Comparison of ENCODE assay signal across 26 cellular contexts in genomic region chr12:28290262-28290661, GRCh38.
"Had no signal": no experiment of that assay in that cellular context is flagged by ENCODE, and none has a peak within 500 bp of the region (broad histone marks: within the 10 kb centered on the region; RNA-seq: fewer than 3 reads in every experiment).

No MANE protein-coding gene starts in this region.

- ATAC-seq: left cardiac atrium; left lung; mucosa of descending colon; natural killer cell treated with Interleukin-12 subunit alpha and Interleukin-12 subunit beta and Interleukin-15 and Interleukin-18, amount 100 ng/mL, for 72 hours; pancreas; right lobe of liver; stimulated activated naive CD8-positive, alpha-beta T cell treated with anti-CD3 and anti-CD28 coated beads, Interleukin-15, amount 100 ng/mL, for 72 hours had no signal

- H3K27me3 ChIP-seq: colonic mucosa, esophagus muscularis mucosa, hepatocyte, left lung, neutrophil, pancreas, right lobe of liver, suprapubic skin, vagina had no signal

- DNase-seq: colonic mucosa; effector CD8-positive, alpha-beta T cell; endodermal cell; head of caudate nucleus; left cardiac atrium; left lung; mesenchymal stem cell; mucosa of descending colon; naive B cell; pancreas; retina; right lobe of liver; small intestine; stimulated activated CD4-positive, alpha-beta T cell treated with anti-CD3 and anti-CD28 coated beads, Interleukin-15, amount 100 ng/mL, for 24 hours; stimulated activated CD4-positive, alpha-beta T cell treated with anti-CD3 and anti-CD28 coated beads, Interleukin-2, amount 100 ng/mL, for 48 hours; stimulated activated naive CD4-positive, alpha-beta T cell; stimulated activated naive CD8-positive, alpha-beta T cell treated with anti-CD3 and anti-CD28 coated beads, Interleukin-15, amount 100 ng/mL, for 72 hours; trophoblast cell had no signal

- H3K9me3 ChIP-seq: colonic mucosa, neutrophil, pancreas had no signal

- H3K79me2 ChIP-seq: hepatocyte had no signal

- H3K4me2 ChIP-seq: hepatocyte had no signal

- H3K4me1 ChIP-seq: colonic mucosa, esophagus muscularis mucosa, left lung, pancreas, right lobe of liver, suprapubic skin, vagina had no signal

- H2AFZ ChIP-seq: hepatocyte had no signal

- H3K27ac ChIP-seq: colonic mucosa, epithelial cell of prostate, esophagus muscularis mucosa, hepatocyte, left lung, neutrophil, pancreas, right lobe of liver, suprapubic skin, vagina had no signal

- H3K36me3 ChIP-seq: colonic mucosa, esophagus muscularis mucosa, left lung, neutrophil, pancreas, right lobe of liver, vagina had no signal

- FAIRE-seq: frontal cortex, pancreas, small intestine had no signal

- H3K4me3 ChIP-seq: colonic mucosa, esophagus muscularis mucosa, hepatocyte, left lung, mucosa of descending colon, pancreas, right lobe of liver, suprapubic skin, vagina had no signal
